10 cellular contexts compared by ENCODE assay signal in genomic region chr9:76677481-76678055, GRCh38.
DNase-seq lines count a peak whose midpoint lies in the region; ATAC-seq and TF ChIP-seq lines count a peak whose summit lies in the region.
"Had no signal": no experiment of that assay in that cellular context is flagged by ENCODE, and none has a peak within 500 bp of the region (broad histone marks: within the 10 kb centered on the region; RNA-seq: fewer than 3 reads in every experiment).

No MANE protein-coding gene starts in this region.

- intact Hi-C loops in Panc1 (cut with micrococcal nuclease; ENCODE audit: unreplicated experiment) (no loop called here), spleen (cut with DNase I; ENCODE audit: low total_unique reads) (no loop called here)

- H3K9me3 Mint-ChIP-seq in osteocyte (ENCODE audit: unreplicated experiment) = no peaks in the 10 kb centered on the region

- peaks cover 2% of the 10 kb centered on the region for H3K36me3 Mint-ChIP-seq in osteocyte (ENCODE audit: unreplicated experiment)

- no peak overlapping the region for H3K27ac Mint-ChIP-seq in osteocyte (ENCODE audit: unreplicated experiment)

- no peaks in the 10 kb centered on the region for H3K9me3 ChIP-seq in Panc1 (ENCODE audit: control insufficient read depth, insufficient read depth, low read depth, low read length)
- no peaks in the 10 kb centered on the region for H3K9me3 ChIP-seq in gastroesophageal sphincter
- H3K9me3 ChIP-seq in spleen = no peaks in the 10 kb centered on the region
- H3K9me3 ChIP-seq in effector memory CD4-positive, alpha-beta T cell (ENCODE audit: control insufficient read depth, low read length) = no peaks in the 10 kb centered on the region

- H3K27ac ChIP-seq in Panc1 (ENCODE audit: low read length) (no peak overlapping the region), gastroesophageal sphincter (peak overlapping the region in 2 of 4 donors; percentile 13 to 24), spleen (peak overlapping the region in 7 of 8 donors; percentile 9 to 74 (median 66)), RWPE1 (no peak overlapping the region)
- no peak overlapping the region for H3K27ac ChIP-seq in effector memory CD4-positive, alpha-beta T cell (ENCODE audit: insufficient read depth, low read length, poor library complexity, severe bottlenecking)
- H3K27ac ChIP-seq: psoas muscle had no signal

- TF ChIP-seq POLR2A in gastroesophageal sphincter (IDR thresholded peaks at IDR 0.05) (no peak), spleen (IDR thresholded peaks at IDR 0.05) (no peak)

- peak; percentile 51; the same call in 1 of the 2 replicates for ATAC-seq in Panc1
- ATAC-seq in gastroesophageal sphincter = peak; percentile 76
- ATAC-seq: psoas muscle had no signal

- no peak for TF ChIP-seq EP300 in gastroesophageal sphincter (IDR thresholded peaks at IDR 0.05)

- 36 to 68% methylated on average over 5 to 14 of the region's 15 CpGs for WGBS in gastroesophageal sphincter (ENCODE audit: low coverage in 1 of 2), 2 donors
- WGBS in spleen, 5 donors = 65 to 77% (median 69%) methylated on average over 14 to 15 of the region's 15 CpGs

- CTCF ChIA-PET in Panc1 (lab: Charles Lee) (interaction anchor here (0.6 kb wide), 1 partner anchor 380 kb away, joined by 4 read pairs; no protein-coding TSS in a partner anchor), RWPE1 (lab: Yijun Ruan, JAX) (no interaction called here)

- POLR2A ChIA-PET in Panc1 (lab: Charles Lee) (no interaction called here), RWPE1 (lab: Yijun Ruan, JAX; ENCODE audit: low non-redundant PET) (no interaction called here)

- H3K27me3 Mint-ChIP-seq in osteocyte (ENCODE audit: unreplicated experiment) = no peaks in the 10 kb centered on the region

- H3K4me1 ChIP-seq in Panc1 (ENCODE audit: control insufficient read depth, insufficient read depth, low read length) = no peaks in the 10 kb centered on the region
- H3K4me1 ChIP-seq in gastroesophageal sphincter = peaks cover 0 to 14% (median 0%) of the 10 kb centered on the region in 3 donors
- H3K4me1 ChIP-seq in spleen = no peaks in the 10 kb centered on the region
- H3K4me1 ChIP-seq in effector memory CD4-positive, alpha-beta T cell (ENCODE audit: control insufficient read depth, insufficient read depth, low read length, poor library complexity, severe bottlenecking) = no peaks in the 10 kb centered on the region
- H3K4me1 ChIP-seq: psoas muscle had no signal

- H3K36me3 ChIP-seq in Panc1 (ENCODE audit: control insufficient read depth, insufficient read depth, low read length) = no peaks in the 10 kb centered on the region
- peaks cover 0 to 13% of the 10 kb centered on the region in 2 donors for H3K36me3 ChIP-seq in gastroesophageal sphincter
- H3K36me3 ChIP-seq in spleen = no peaks in the 10 kb centered on the region
- no peaks in the 10 kb centered on the region for H3K36me3 ChIP-seq in effector memory CD4-positive, alpha-beta T cell (ENCODE audit: control insufficient read depth, insufficient read depth, low read length)

- no peaks in the 10 kb centered on the region for H3K27me3 ChIP-seq in Panc1 (ENCODE audit: control insufficient read depth, insufficient read depth, low read length)
- no peaks in the 10 kb centered on the region for H3K27me3 ChIP-seq in gastroesophageal sphincter
- H3K27me3 ChIP-seq in spleen (replicated peaks in 1 of 7) = no peaks in the 10 kb centered on the region
- no peaks in the 10 kb centered on the region for H3K27me3 ChIP-seq in effector memory CD4-positive, alpha-beta T cell (replicated peaks; ENCODE audit: control insufficient read depth, insufficient read depth, low read length, poor library complexity, severe bottlenecking)

- DNase-seq in HT1080 (ENCODE audit: low read depth) (peak; percentile 71), Panc1 (ENCODE audit: low read depth, low spot score) (no peak), spleen (no peak), RWPE1 (ENCODE audit: low spot score) (no peak), osteocyte (ENCODE audit: extremely low spot score, unreplicated experiment) (no peak)
- no peak for DNase-seq in effector memory CD4-positive, alpha-beta T cell
- DNase-seq: GDM1, T1000 had no signal

- no TSS peak for BruUV-seq in Panc1 (replicated peaks; lab: Mats Ljungman, UMichigan)

- TF ChIP-seq CTCF in Panc1 (IDR thresholded peaks at IDR 0.05) (no peak), gastroesophageal sphincter (IDR thresholded peaks at IDR 0.05) (no peak), spleen (IDR thresholded peaks at IDR 0.05 in 8 of 11, conservative IDR thresholded peaks at IDR 0.05 in 3 of 11) (no peak), RWPE1 (conservative IDR thresholded peaks at IDR 0.05; ENCODE audit: low read depth) (no peak), osteocyte (IDR thresholded peaks at IDR 0.05) (no peak)

- no peak overlapping the region for H3K4me3 Mint-ChIP-seq in osteocyte (ENCODE audit: unreplicated experiment)

- H3K4me3 ChIP-seq in Panc1 (ENCODE audit: low read depth in 2 of 2, low read length in 2 of 2) = peak overlapping the region in 1 of 2 experiments; percentile 11; a peak in 1 of 4 replicates
- H3K4me3 ChIP-seq in gastroesophageal sphincter = no peak overlapping the region
- H3K4me3 ChIP-seq in spleen = no peak overlapping the region
- H3K4me3 ChIP-seq in effector memory CD4-positive, alpha-beta T cell (ENCODE audit: insufficient read depth, low read depth, low read length, poor library complexity, severe bottlenecking) = no peak overlapping the region
- H3K4me3 ChIP-seq: psoas muscle had no signal

- in situ Hi-C loops in Panc1 (cut with HindIII; ENCODE audit: low pct_unique_long_range_greater_than_20kb, low sequenced_read_pairs) = no loop called here

- H3K4me1 Mint-ChIP-seq in osteocyte (ENCODE audit: unreplicated experiment) = no peaks in the 10 kb centered on the region

Comparison
In these comparisons a context has a peak if more than half of its experiments do, and no peak if none do; other contexts are left out.
1. H3K27ac ChIP-seq: peak in spleen (7 of 8); none in Panc1 (single experiment), effector memory CD4-positive, alpha-beta T cell (single experiment) and RWPE1 (single experiment).